Comparison of ENCODE assay signal across 12 cellular contexts in the genomic region with DNA sequence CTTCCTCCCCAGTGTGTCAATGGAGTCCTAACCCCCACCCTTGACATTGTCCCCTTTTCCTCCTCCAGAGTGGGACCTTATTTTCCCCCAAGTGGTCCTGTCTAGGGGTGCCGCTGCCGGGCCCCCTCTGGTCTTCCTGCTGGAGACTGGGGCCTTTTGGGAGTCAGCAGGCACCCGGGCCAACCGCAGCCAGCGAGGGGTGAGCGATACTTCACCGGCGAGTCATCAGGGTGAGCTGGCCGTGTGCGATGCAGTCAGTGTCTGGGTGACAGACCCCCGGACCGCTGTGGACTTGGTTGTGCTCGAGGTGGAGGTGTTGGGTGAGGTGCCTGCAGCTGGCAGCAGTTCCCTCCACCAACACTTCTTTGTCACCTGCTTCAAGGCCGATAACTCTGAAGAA. TPM values are rescaled to one million over a fixed set of nuclear protein-coding genes. Genes with fewer than 3 reads are reported as not detected.
"Had no signal": no experiment of that assay in that cellular context is flagged by ENCODE, and none has a peak within 500 bp of the region (broad histone marks: within the 10 kb centered on the region; RNA-seq: fewer than 3 reads in every experiment).

No MANE protein-coding gene starts in this region.

RNA-seq across cellular contexts. Expression of gene CGB2, which starts 1.9 kb away (rescaled TPM):
- total RNA-seq: activated CD8-positive, alpha-beta T cell treated with anti-CD3 and anti-CD28 coated beads, Interleukin-2, amount 10 ng/mL, durations not matched to agents 7 days and 5 days; activated naive CD8-positive, alpha-beta T cell treated with anti-CD3 and anti-CD28 coated beads, Interleukin-2, amount 10 ng/mL, durations not matched to agents 7 days and 5 days; adrenal gland; cardiac muscle cell; LHCN-M2; MCF 10A; NCI-H460; PC-9; Right ventricle myocardium inferior; RPMI7951; T-helper 1 cell treated with Interleukin-12 subunit alpha and Interleukin-12 subunit beta and Interleukin-4 antibody, amounts not matched to agents 30 ng/mL and 1 ng/mL, for 36 hours; WTC11 had no signal
- polyA plus RNA-seq: adrenal gland, cardiac muscle cell had no signal

RNA-seq across cellular contexts. Expression of gene CGB3, which starts 5.6 kb away (rescaled TPM):
- total RNA-seq: activated CD8-positive, alpha-beta T cell treated with anti-CD3 and anti-CD28 coated beads, Interleukin-2, amount 10 ng/mL, durations not matched to agents 7 days and 5 days; activated naive CD8-positive, alpha-beta T cell treated with anti-CD3 and anti-CD28 coated beads, Interleukin-2, amount 10 ng/mL, durations not matched to agents 7 days and 5 days; adrenal gland; cardiac muscle cell; LHCN-M2; MCF 10A; NCI-H460; PC-9; Right ventricle myocardium inferior; RPMI7951; T-helper 1 cell treated with Interleukin-12 subunit alpha and Interleukin-12 subunit beta and Interleukin-4 antibody, amounts not matched to agents 30 ng/mL and 1 ng/mL, for 36 hours; WTC11 had no signal
- polyA plus RNA-seq: adrenal gland, cardiac muscle cell had no signal

RNA-seq across cellular contexts. Expression of gene CGB1, which starts 6.9 kb away (rescaled TPM):
- total RNA-seq: activated CD8-positive, alpha-beta T cell treated with anti-CD3 and anti-CD28 coated beads, Interleukin-2, amount 10 ng/mL, durations not matched to agents 7 days and 5 days; activated naive CD8-positive, alpha-beta T cell treated with anti-CD3 and anti-CD28 coated beads, Interleukin-2, amount 10 ng/mL, durations not matched to agents 7 days and 5 days; cardiac muscle cell; LHCN-M2; MCF 10A; NCI-H460; Right ventricle myocardium inferior; RPMI7951; T-helper 1 cell treated with Interleukin-12 subunit alpha and Interleukin-12 subunit beta and Interleukin-4 antibody, amounts not matched to agents 30 ng/mL and 1 ng/mL, for 36 hours; WTC11 had no signal
- polyA plus RNA-seq: adrenal gland, cardiac muscle cell had no signal

RNA-seq across cellular contexts. Expression of gene LHB, which starts 12.9 kb away (rescaled TPM):
- total RNA-seq: activated CD8-positive, alpha-beta T cell treated with anti-CD3 and anti-CD28 coated beads, Interleukin-2, amount 10 ng/mL, durations not matched to agents 7 days and 5 days; activated naive CD8-positive, alpha-beta T cell treated with anti-CD3 and anti-CD28 coated beads, Interleukin-2, amount 10 ng/mL, durations not matched to agents 7 days and 5 days; LHCN-M2; MCF 10A; NCI-H460; Right ventricle myocardium inferior; RPMI7951; T-helper 1 cell treated with Interleukin-12 subunit alpha and Interleukin-12 subunit beta and Interleukin-4 antibody, amounts not matched to agents 30 ng/mL and 1 ng/mL, for 36 hours; WTC11 had no signal
- polyA plus RNA-seq: cardiac muscle cell had no signal

RNA-seq across cellular contexts. Expression of gene CGB5, which starts 13.9 kb away (rescaled TPM):
- total RNA-seq: activated CD8-positive, alpha-beta T cell treated with anti-CD3 and anti-CD28 coated beads, Interleukin-2, amount 10 ng/mL, durations not matched to agents 7 days and 5 days; activated naive CD8-positive, alpha-beta T cell treated with anti-CD3 and anti-CD28 coated beads, Interleukin-2, amount 10 ng/mL, durations not matched to agents 7 days and 5 days; adrenal gland; cardiac muscle cell; MCF 10A; NCI-H460; Right ventricle myocardium inferior; RPMI7951; T-helper 1 cell treated with Interleukin-12 subunit alpha and Interleukin-12 subunit beta and Interleukin-4 antibody, amounts not matched to agents 30 ng/mL and 1 ng/mL, for 36 hours had no signal
- polyA plus RNA-seq: cardiac muscle cell had no signal
